Comparison of ENCODE assay signal across 17 cellular contexts in genomic region chr12:132345555-132346200, GRCh38. TPM values are rescaled to one million over a fixed set of nuclear protein-coding genes. Genes with fewer than 3 reads are reported as not detected.
A peak's percentile ranks its signal among the peaks of the same experiment; 100 is the strongest.
DNase-seq lines count a peak whose midpoint lies in the region; ATAC-seq and TF ChIP-seq lines count a peak whose summit lies in the region.
"Had no signal": no experiment of that assay in that cellular context is flagged by ENCODE, and none has a peak within 500 bp of the region (broad histone marks: within the 10 kb centered on the region; RNA-seq: fewer than 3 reads in every experiment).

No MANE protein-coding gene starts in this region.

- H3K9me3 Mint-ChIP-seq in stimulated activated naive CD8-positive, alpha-beta T cell treated with anti-CD3 and anti-CD28 coated beads, Interleukin-15, amount 100 ng/mL, for 72 hours = no peaks in the 10 kb centered on the region
- H3K9me3 Mint-ChIP-seq: CD4-positive, alpha-beta T cell had no signal

- H2BK5ac ChIP-seq in neuronal stem cell (ENCODE audit: low read length) = no peak overlapping the region

- no peak overlapping the region for H2BK120ac ChIP-seq in neuronal stem cell (ENCODE audit: low read depth, low read length)

- H4K8ac ChIP-seq in neuronal stem cell (ENCODE audit: low read depth, low read length) = no peak overlapping the region

- H2AK5ac ChIP-seq in neuronal stem cell (ENCODE audit: low read depth, low read length) = peak overlapping the region; percentile 14

- no peaks in the 10 kb centered on the region for H3K4me1 Mint-ChIP-seq in stimulated activated naive CD8-positive, alpha-beta T cell treated with anti-CD3 and anti-CD28 coated beads, Interleukin-15, amount 100 ng/mL, for 72 hours

- H2BK12ac ChIP-seq in neuronal stem cell (ENCODE audit: low read length) = no peak overlapping the region

- H3K27me3 ChIP-seq in neuronal stem cell (ENCODE audit: control insufficient read depth in 3 of 3, insufficient read depth in 3 of 3, low read depth in 1 of 3, low read length in 3 of 3) (peaks cover 0 to 12% (median 3%) of the 10 kb centered on the region in 3 experiments), testis (no peaks in the 10 kb centered on the region)

- H3K36me3 ChIP-seq in neuronal stem cell (replicated peaks in 1 of 2; ENCODE audit: control insufficient read depth in 2 of 2, insufficient read depth in 2 of 2, low read length in 2 of 2) = no peaks in the 10 kb centered on the region
- H3K36me3 ChIP-seq in testis (ENCODE audit: low read depth, missing control alignments) = no peaks in the 10 kb centered on the region
- H3K36me3 ChIP-seq: HAP-1 had no signal

- no peak for DNase-seq in stimulated activated naive CD8-positive, alpha-beta T cell treated with anti-CD3 and anti-CD28 coated beads, Interleukin-15, amount 100 ng/mL, for 72 hours
- DNase-seq in stimulated activated naive CD8-positive, alpha-beta T cell treated with anti-CD3 and anti-CD28 coated beads, Interleukin-15, Interleukin-2, amounts not matched to agents 100 U/mL and 50 U/mL, for 24 hours = no peak
- DNase-seq in left kidney (ENCODE audit: low read depth, low spot score) (peak; percentile 56), neuronal stem cell (ENCODE audit: low spot score) (no peak), testis (no peak), Kasumi-1 (lab: John Stamatoyannopoulos, UW) (no peak), DMS 273 (lab: John Stamatoyannopoulos, UW; ENCODE audit: unreplicated experiment) (no peak)
- DNase-seq in stimulated activated CD8-positive, alpha-beta memory T cell treated with anti-CD3 and anti-CD28 coated beads, Interleukin-4, amount 100 ng/mL, for 48 hours = no peak
- DNase-seq: ACHN; C1 segment of cervical spinal cord; CD4-positive, alpha-beta T cell; DMS153; DMS79 treated with DMSO at 0.1 percent for 48 hours; EL; GOT3 had no signal

- no peak for TF ChIP-seq CTCF in testis (IDR thresholded peaks at IDR 0.05)

- H3K27me3 Mint-ChIP-seq in stimulated activated naive CD8-positive, alpha-beta T cell treated with anti-CD3 and anti-CD28 coated beads, Interleukin-15, amount 100 ng/mL, for 72 hours = peaks cover 30% of the 10 kb centered on the region

- H3K4me3 ChIP-seq in neuronal stem cell (ENCODE audit: low read length in 2 of 2) (no peak overlapping the region), testis (no peak overlapping the region)
- H3K4me3 ChIP-seq: HAP-1 had no signal

- no peaks in the 10 kb centered on the region for H3K79me1 ChIP-seq in neuronal stem cell (ENCODE audit: low read depth, low read length)

- no peak overlapping the region for H3K4me2 ChIP-seq in neuronal stem cell (ENCODE audit: insufficient read depth, low read length, poor library complexity, severe bottlenecking)

- no peak overlapping the region for H3K4ac ChIP-seq in neuronal stem cell (ENCODE audit: low read length)

- no peak overlapping the region for H4K91ac ChIP-seq in neuronal stem cell (ENCODE audit: low read depth, low read length, poor library complexity)

- no peak overlapping the region for H3K18ac ChIP-seq in neuronal stem cell (ENCODE audit: low read length)

- H3K9ac ChIP-seq in neuronal stem cell (ENCODE audit: low read depth, low read length, poor library complexity) = peak overlapping the region; percentile 46

- no peak overlapping the region for H2AFZ ChIP-seq in neuronal stem cell (ENCODE audit: low read length)

- H3K27ac ChIP-seq in neuronal stem cell (replicated peaks; ENCODE audit: low read length) = no peak overlapping the region
- no peak overlapping the region for H3K27ac ChIP-seq in testis
- H3K27ac ChIP-seq: HL-60 had no signal

- H3K9me3 ChIP-seq in neuronal stem cell (replicated peaks in 1 of 2; ENCODE audit: control insufficient read depth in 2 of 2, insufficient read depth in 1 of 2, low read depth in 1 of 2, low read length in 2 of 2) (peaks cover 0 to 6% of the 10 kb centered on the region in 2 donors), testis (no peaks in the 10 kb centered on the region)
- H3K9me3 ChIP-seq: HAP-1 had no signal

- H3K27ac Mint-ChIP-seq in stimulated activated naive CD8-positive, alpha-beta T cell treated with anti-CD3 and anti-CD28 coated beads, Interleukin-15, amount 100 ng/mL, for 72 hours = no peak overlapping the region
- H3K27ac Mint-ChIP-seq: CD4-positive, alpha-beta T cell had no signal

- H3K23ac ChIP-seq in neuronal stem cell (ENCODE audit: low read depth, low read length, poor library complexity) = peak overlapping the region; percentile 38

- no peak overlapping the region for H3K4me3 Mint-ChIP-seq in stimulated activated naive CD8-positive, alpha-beta T cell treated with anti-CD3 and anti-CD28 coated beads, Interleukin-15, amount 100 ng/mL, for 72 hours
- H3K4me3 Mint-ChIP-seq: CD4-positive, alpha-beta T cell had no signal

- no peak for TF ChIP-seq POLR2A in testis (IDR thresholded peaks at IDR 0.05)

- intact Hi-C loops in testis (cut with DNase I; ENCODE audit: low total_unique reads) = no loop called here

- ATAC-seq in stimulated activated naive CD8-positive, alpha-beta T cell treated with anti-CD3 and anti-CD28 coated beads, Interleukin-15, amount 100 ng/mL, for 72 hours = peak; percentile 21
- no peak for ATAC-seq in stimulated activated naive CD8-positive, alpha-beta T cell treated with anti-CD3 and anti-CD28 coated beads, Interleukin-15, Interleukin-2, amounts not matched to agents 100 U/mL and 50 U/mL, for 24 hours

- H3K4me1 ChIP-seq in neuronal stem cell (ENCODE audit: control insufficient read depth in 2 of 2, insufficient read depth in 1 of 2, low read depth in 1 of 2, low read length in 2 of 2) (peaks cover 7 to 15% of the 10 kb centered on the region in 2 donors), testis (peaks cover 4% of the 10 kb centered on the region)
- H3K4me1 ChIP-seq: HAP-1 had no signal

- no CpG with 5 or more reads among the region's 37 CpGs for WGBS in neuronal stem cell (ENCODE audit: extremely low coverage in 2 of 2, insufficient read length in 2 of 2, insufficient replicate concordance in 1 of 2), 2 donors
- 50 to 52% methylated on average over 22 to 37 of the region's 37 CpGs for WGBS in testis, 2 donors

- no peak overlapping the region for H2BK15ac ChIP-seq in neuronal stem cell (ENCODE audit: low read length)

- H3K14ac ChIP-seq in neuronal stem cell (ENCODE audit: low read length) = no peak overlapping the region

RNA-seq across cellular contexts. Expression of gene GALNT9, which starts 16.3 kb away (rescaled TPM):
- 0.13 TPM for polyA plus RNA-seq in neuronal stem cell (2013, experiment 1 of 2)
- 0.14 TPM for polyA plus RNA-seq in neuronal stem cell (2013, experiment 2 of 2)
- total RNA-seq in testis = 1 to 10 TPM; 1.1 to 1.3 TPM
- 1.5 TPM for polyA plus RNA-seq in testis (ENCODE audit: insufficient read depth, low read depth, low replicate concordance)
- total RNA-seq: CD4-positive, alpha-beta T cell had no signal
